ENCODE assay signal across 7 cellular contexts in the genomic region with DNA sequence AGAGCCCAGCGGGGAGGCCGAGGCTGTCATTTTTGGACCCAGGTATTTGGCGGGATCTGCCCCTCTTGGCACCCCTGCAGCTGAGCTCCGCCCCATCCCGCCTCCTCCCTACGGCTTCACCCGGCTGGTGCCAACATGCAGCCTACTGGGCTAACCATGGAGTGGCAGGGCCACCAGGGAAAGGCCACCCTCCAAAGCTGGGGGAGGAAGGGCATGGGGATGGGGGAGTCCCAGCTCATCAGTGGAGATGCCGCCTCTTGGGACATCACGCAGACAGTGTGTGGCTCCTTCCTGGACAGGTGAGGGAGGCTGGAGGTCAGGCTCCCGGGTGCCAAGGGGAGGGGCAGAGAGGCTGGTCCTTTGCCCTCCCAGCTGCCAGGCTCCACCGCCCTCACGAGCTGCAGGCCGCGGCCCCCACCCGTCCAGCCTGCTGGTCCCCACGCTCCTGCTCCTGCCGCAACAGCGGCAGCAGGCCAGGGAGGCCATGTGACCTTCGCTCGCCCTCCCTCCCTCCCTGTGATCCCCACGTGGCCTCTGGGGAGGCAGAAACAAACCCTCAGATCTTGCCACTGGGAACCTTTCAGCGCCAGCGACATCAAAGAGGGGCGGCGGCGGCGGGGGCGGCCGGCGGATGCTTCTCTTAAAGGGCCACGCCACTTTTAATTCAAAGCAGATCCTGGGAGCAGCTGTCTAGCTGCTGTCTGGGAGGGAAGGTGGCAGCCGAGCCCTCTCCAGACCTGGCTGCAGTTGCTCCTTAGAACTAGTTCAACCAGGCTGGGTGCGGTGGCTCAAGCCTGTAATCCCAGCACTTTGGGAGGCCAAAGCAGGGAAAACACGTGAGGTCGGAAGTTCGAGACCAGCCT. TPM values are rescaled to one million over a fixed set of nuclear protein-coding genes. Genes with fewer than 3 reads are reported as not detected.
DNase-seq lines count a peak whose midpoint lies in the region; ATAC-seq lines count a peak whose summit lies in the region.

No MANE protein-coding gene starts in this region.

- intact Hi-C loops in left colon (cut with DNase I, micrococcal nuclease), result loop anchor here in 1 of 2 donors (5.0 kb wide), 1 partner anchor 50 kb away; no protein-coding TSS in a partner anchor

- DNase-seq in NCI-H146 treated with DMSO at 0.1 percent for 48 hours (lab: John Stamatoyannopoulos, UW; ENCODE audit: unreplicated experiment) (peak; percentile 21), left colon (peak; percentile 80)
- peak; percentile 79 for DNase-seq in activated CD4-positive, CD25-positive, alpha-beta regulatory T cell treated with anti-CD3 and anti-CD28 coated beads, Interleukin-2, amount 50 U/mL, for 72 hours
- DNase-seq in central memory CD4-positive, alpha-beta T cell, result peak; percentile 84
- peak; percentile 77 to 83 for DNase-seq in stimulated activated CD4-positive, alpha-beta T cell treated with anti-CD3 and anti-CD28 coated beads, Interleukin-2, amount 100 ng/mL, for 48 hours

- ATAC-seq in GM19452 (IDR thresholded peaks at IDR 0.05; ENCODE audit: unreplicated experiment), result peak; percentile 63
- ATAC-seq in left colon, result peak; percentile 74
- ATAC-seq in HG03460 (IDR thresholded peaks at IDR 0.05; ENCODE audit: unreplicated experiment), result no peak

RNA-seq across cellular contexts. Expression of gene NOTUM, which starts 6.8 kb away (rescaled TPM):
- total RNA-seq in left colon, result not detected

RNA-seq across cellular contexts. Expression of gene ASPSCR1, which starts 9.7 kb away (rescaled TPM):
- 10 to 100 TPM; 29.8 to 35.9 TPM for total RNA-seq in left colon

RNA-seq across cellular contexts. Expression of gene MYADML2, which starts 20.7 kb away (rescaled TPM):
- total RNA-seq in left colon, result under 1 TPM in 1 of 2 donors, not detected in 1; 0.17 TPM

RNA-seq across cellular contexts. Expression of gene PYCR1, which starts 30.7 kb away (rescaled TPM):
- total RNA-seq in left colon, result 10 to 100 TPM; 40.2 to 55.6 TPM

RNA-seq across cellular contexts. Expression of gene MAFG, which starts 40.2 kb away (rescaled TPM):
- 10 to 100 TPM; 17.8 to 19.7 TPM for total RNA-seq in left colon

Comparison
In these comparisons a context has a peak if more than half of its experiments do, and no peak if none do; other contexts are left out.
1. DNase-seq: peak in every context shown above with its lines; median percentile 84 in central memory CD4-positive, alpha-beta T cell; 80 in left colon; 80 in stimulated activated CD4-positive, alpha-beta T cell treated with anti-CD3 and anti-CD28 coated beads, Interleukin-2, amount 100 ng/mL, for 48 hours; 79 in activated CD4-positive, CD25-positive, alpha-beta regulatory T cell treated with anti-CD3 and anti-CD28 coated beads, Interleukin-2, amount 50 U/mL, for 72 hours; 21 in NCI-H146 treated with DMSO at 0.1 percent for 48 hours.